Comparison of ENCODE assay signal across 1 cellular context in genomic region chr5:150449491-150450339, GRCh38.
TF ChIP-seq lines count a peak whose summit lies in the region.

Gene RPS14, minus strand, starts transcription at chr5:150449739. Its CDS starts 2,006 bp downstream, at chr5:150447733.

TF ChIP-seq in HepG2, 621 proteins besides CTCF, POLR2A, EP300 and RAD21 (continued from another document and continues in another):
- TF ChIP-seq NR2C2 (CRISPR knock-in tag; IDR thresholded peaks at IDR 0.05; ENCODE audit: borderline replicate concordance): peak; percentile 100
- no peak for TF ChIP-seq GZF1 (CRISPR knock-in tag; IDR thresholded peaks at IDR 0.05)
- TF ChIP-seq ZSCAN30 (CRISPR knock-in tag; IDR thresholded peaks at IDR 0.05): peak; percentile 91
- peak; percentile 91 for TF ChIP-seq ELF3 (CRISPR knock-in tag; IDR thresholded peaks at IDR 0.05)
- TF ChIP-seq ZFP36 (IDR thresholded peaks at IDR 0.05; ENCODE audit: borderline replicate concordance, low read depth, low read length, partially characterized antibody): no peak
- no peak for TF ChIP-seq NFE2L1 (CRISPR knock-in tag; IDR thresholded peaks at IDR 0.05; ENCODE audit: borderline replicate concordance)
- 0 out of 2 replicates have a peak, but pooled peaks have one; percentile 35 for TF ChIP-seq XBP1 (CRISPR knock-in tag; IDR thresholded peaks at IDR 0.05)
- no peak for TF ChIP-seq MAFK (conservative IDR thresholded peaks at IDR 0.05 in 1 of 2, IDR thresholded peaks at IDR 0.05 in 1 of 2; ENCODE audit: low read length in 2 of 2)
- TF ChIP-seq RFX1 (IDR thresholded peaks at IDR 0.05): no peak
- TF ChIP-seq ZNF780A (CRISPR knock-in tag; IDR thresholded peaks at IDR 0.05): peak; percentile 57; the same call in 1 of the 2 replicates
- TF ChIP-seq FUBP1 (CRISPR knock-in tag; IDR thresholded peaks at IDR 0.05; ENCODE audit: borderline replicate concordance): no peak; the same call in 1 of the 2 replicates
- peak; percentile 45; the same call in 1 of the 2 replicates for TF ChIP-seq IKZF5 (CRISPR knock-in tag; IDR thresholded peaks at IDR 0.05)
- TF ChIP-seq IKZF1 (IDR thresholded peaks at IDR 0.05): no peak
- 0 out of 2 replicates have a peak, but pooled peaks have one; percentile 73 for TF ChIP-seq ARID2 (CRISPR knock-in tag; IDR thresholded peaks at IDR 0.05; ENCODE audit: borderline replicate concordance)
- peak; percentile 92 for TF ChIP-seq U2AF1 (optimal IDR thresholded peaks at IDR 0.05; ENCODE audit: low read depth, low read length)
- no peak; the same call in 1 of the 2 replicates for TF ChIP-seq TRAFD1 (CRISPR knock-in tag; IDR thresholded peaks at IDR 0.05; ENCODE audit: borderline replicate concordance)
- TF ChIP-seq ZNF296 (CRISPR knock-in tag; conservative IDR thresholded peaks at IDR 0.05): no peak
- TF ChIP-seq CCAR2 (optimal IDR thresholded peaks at IDR 0.05; ENCODE audit: low read depth, low read length): no peak
- peak; percentile 88 for TF ChIP-seq SAP130 (CRISPR knock-in tag; IDR thresholded peaks at IDR 0.05; ENCODE audit: low read depth)
- 0 out of 2 replicates have a peak, but pooled peaks have one; percentile 76 for TF ChIP-seq TOPORS (CRISPR knock-in tag; IDR thresholded peaks at IDR 0.05)
- no peak; the same call in 1 of the 2 replicates for TF ChIP-seq NFYB (CRISPR knock-in tag; IDR thresholded peaks at IDR 0.05)
- TF ChIP-seq AGO2 (optimal IDR thresholded peaks at IDR 0.05; ENCODE audit: low read depth, low read length): peak; percentile 92
- no peak for TF ChIP-seq SIX4 (CRISPR knock-in tag; IDR thresholded peaks at IDR 0.05)
- peak; percentile 20; the same call in 1 of the 2 replicates for TF ChIP-seq MYPOP (CRISPR knock-in tag; IDR thresholded peaks at IDR 0.05)
- TF ChIP-seq GPN1 (CRISPR knock-in tag; IDR thresholded peaks at IDR 0.05; ENCODE audit: borderline replicate concordance): no peak
- 0 out of 2 replicates have a peak, but pooled peaks have one; percentile 8 for TF ChIP-seq BHLHE40 (IDR thresholded peaks at IDR 0.05; ENCODE audit: low read length)
- peak; percentile 60 for TF ChIP-seq TBL1XR1 (IDR thresholded peaks at IDR 0.05; ENCODE audit: borderline replicate concordance, low read length, partially characterized antibody)
- TF ChIP-seq ZNF646 (CRISPR knock-in tag; IDR thresholded peaks at IDR 0.05): no peak
- no peak for TF ChIP-seq PHB2 (IDR thresholded peaks at IDR 0.05; ENCODE audit: partially characterized antibody)
- TF ChIP-seq ATF3 (CRISPR knock-in tag; IDR thresholded peaks at IDR 0.05): 0 out of 2 replicates have a peak, but pooled peaks have one; percentile 23
- peak; percentile 99 for TF ChIP-seq KAT8 (CRISPR knock-in tag; IDR thresholded peaks at IDR 0.05)
- no peak for TF ChIP-seq NFE2 (CRISPR knock-in tag; IDR thresholded peaks at IDR 0.05)
- peak; percentile 69; the same call in 1 of the 2 replicates for TF ChIP-seq ZNF766 (CRISPR knock-in tag; IDR thresholded peaks at IDR 0.05; ENCODE audit: borderline replicate concordance)
- TF ChIP-seq ZBTB2 (CRISPR knock-in tag; IDR thresholded peaks at IDR 0.05; ENCODE audit: low read depth): peak; percentile 73
- peak; percentile 60; the same call in 1 of the 2 replicates for TF ChIP-seq ZNF20 (CRISPR knock-in tag; IDR thresholded peaks at IDR 0.05)
- 0 out of 2 replicates have a peak, but pooled peaks have one; percentile 75 for TF ChIP-seq ZFP36L2 (CRISPR knock-in tag; IDR thresholded peaks at IDR 0.05)
- TF ChIP-seq STAT6 (CRISPR knock-in tag; IDR thresholded peaks at IDR 0.05; ENCODE audit: borderline replicate concordance): no peak; the same call in 1 of the 2 replicates
- no peak for TF ChIP-seq CBX2 (IDR thresholded peaks at IDR 0.05; ENCODE audit: low read depth, low read length)
- TF ChIP-seq CBX2 (CRISPR knock-in tag; IDR thresholded peaks at IDR 0.05; ENCODE audit: low read depth): no peak
- TF ChIP-seq NKX3-1 (CRISPR knock-in tag; IDR thresholded peaks at IDR 0.05): peak; percentile 52; the same call in 1 of the 2 replicates
- TF ChIP-seq NFIC (IDR thresholded peaks at IDR 0.05; ENCODE audit: low read length): peak; percentile 68
- TF ChIP-seq IRX3 (CRISPR knock-in tag; IDR thresholded peaks at IDR 0.05; ENCODE audit: borderline replicate concordance, low read depth): peak; percentile 52; the same call in 1 of the 2 replicates
- peak; percentile 78; the same call in 1 of the 2 replicates for TF ChIP-seq KDM2A (CRISPR knock-in tag; IDR thresholded peaks at IDR 0.05; ENCODE audit: borderline replicate concordance, low read depth)
- no peak; the same call in 1 of the 2 replicates for TF ChIP-seq ZFP36L1 (CRISPR knock-in tag; IDR thresholded peaks at IDR 0.05)
- TF ChIP-seq MEIS1 (CRISPR knock-in tag; IDR thresholded peaks at IDR 0.05; ENCODE audit: borderline replicate concordance): no peak; the same call in none of the 2 replicates
- TF ChIP-seq ZNF562 (CRISPR knock-in tag; IDR thresholded peaks at IDR 0.05; ENCODE audit: borderline replicate concordance): no peak
